In the genomic region with DNA sequence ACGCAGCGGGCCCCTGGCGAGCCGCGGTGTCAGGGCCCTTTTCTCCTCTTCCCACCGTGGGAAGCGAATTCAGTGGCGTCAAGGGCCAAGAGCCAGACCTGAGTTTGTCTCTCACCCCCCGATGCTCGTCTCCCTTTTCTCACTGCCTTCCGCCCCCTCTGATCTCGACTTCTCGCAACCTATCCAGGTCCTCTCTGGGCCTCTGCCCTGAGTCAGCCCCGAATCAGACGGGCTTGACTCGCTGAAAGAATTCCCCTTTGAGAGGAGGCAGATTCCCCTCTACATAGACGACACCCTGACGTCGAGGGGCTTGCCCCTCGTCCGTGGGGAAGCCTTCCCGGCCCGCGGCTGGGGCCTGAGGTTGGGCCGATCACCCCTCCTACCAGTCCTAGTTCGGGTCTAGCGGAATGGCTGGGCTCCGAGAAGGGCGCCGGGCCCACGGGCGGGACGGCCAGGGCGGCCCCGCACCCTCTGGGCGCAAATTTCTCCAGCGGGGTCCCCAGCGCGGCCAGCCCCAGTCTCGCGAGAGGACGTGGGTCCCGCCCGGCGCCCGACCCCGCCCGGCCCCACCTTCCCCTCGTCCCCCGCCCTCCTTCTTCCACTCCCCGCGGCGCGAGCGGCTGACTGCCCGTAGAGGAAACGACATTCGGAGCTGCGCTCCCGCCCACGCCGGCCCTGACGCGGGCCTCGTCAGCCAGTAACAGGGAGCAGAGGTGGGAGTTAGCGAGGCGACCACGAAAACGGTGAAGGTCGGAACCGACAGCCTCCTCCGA, we compare ENCODE assay signal across 1 cellular context.
TF ChIP-seq lines count a peak whose summit lies in the region.

A gene with protein sequence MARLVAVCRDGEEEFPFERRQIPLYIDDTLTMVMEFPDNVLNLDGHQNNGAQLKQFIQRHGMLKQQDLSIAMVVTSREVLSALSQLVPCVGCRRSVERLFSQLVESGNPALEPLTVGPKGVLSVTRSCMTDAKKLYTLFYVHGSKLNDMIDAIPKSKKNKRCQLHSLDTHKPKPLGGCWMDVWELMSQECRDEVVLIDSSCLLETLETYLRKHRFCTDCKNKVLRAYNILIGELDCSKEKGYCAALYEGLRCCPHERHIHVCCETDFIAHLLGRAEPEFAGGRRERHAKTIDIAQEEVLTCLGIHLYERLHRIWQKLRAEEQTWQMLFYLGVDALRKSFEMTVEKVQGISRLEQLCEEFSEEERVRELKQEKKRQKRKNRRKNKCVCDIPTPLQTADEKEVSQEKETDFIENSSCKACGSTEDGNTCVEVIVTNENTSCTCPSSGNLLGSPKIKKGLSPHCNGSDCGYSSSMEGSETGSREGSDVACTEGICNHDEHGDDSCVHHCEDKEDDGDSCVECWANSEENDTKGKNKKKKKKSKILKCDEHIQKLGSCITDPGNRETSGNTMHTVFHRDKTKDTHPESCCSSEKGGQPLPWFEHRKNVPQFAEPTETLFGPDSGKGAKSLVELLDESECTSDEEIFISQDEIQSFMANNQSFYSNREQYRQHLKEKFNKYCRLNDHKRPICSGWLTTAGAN (plus strand): TSS at position 600 of the 773 bp plus-strand sequence. CDS start 806 bp downstream, outside the sequence.

TF ChIP-seq in H1, 55 proteins besides CTCF, POLR2A, EP300 and RAD21 (continues in another document):
- no peak for TF ChIP-seq RXRA (IDR thresholded peaks at IDR 0.05; ENCODE audit: insufficient read depth, low read depth, low read length)
- TF ChIP-seq MAX (IDR thresholded peaks at IDR 0.05): no peak
- no peak; a peak in 1 of 4 replicates for TF ChIP-seq SIN3A (conservative IDR thresholded peaks at IDR 0.05 in 1 of 2, IDR thresholded peaks at IDR 0.05 in 1 of 2; ENCODE audit: low read depth in 1 of 2, low read length in 2 of 2)
- TF ChIP-seq, protein P1, sequence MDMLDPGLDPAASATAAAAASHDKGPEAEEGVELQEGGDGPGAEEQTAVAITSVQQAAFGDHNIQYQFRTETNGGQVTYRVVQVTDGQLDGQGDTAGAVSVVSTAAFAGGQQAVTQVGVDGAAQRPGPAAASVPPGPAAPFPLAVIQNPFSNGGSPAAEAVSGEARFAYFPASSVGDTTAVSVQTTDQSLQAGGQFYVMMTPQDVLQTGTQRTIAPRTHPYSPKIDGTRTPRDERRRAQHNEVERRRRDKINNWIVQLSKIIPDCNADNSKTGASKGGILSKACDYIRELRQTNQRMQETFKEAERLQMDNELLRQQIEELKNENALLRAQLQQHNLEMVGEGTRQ (IDR thresholded peaks at IDR 0.05; ENCODE audit: low read length): no peak
- no peak for TF ChIP-seq POU5F1 (IDR thresholded peaks at IDR 0.05; ENCODE audit: low read depth, low read length)
- TF ChIP-seq, protein P2, sequence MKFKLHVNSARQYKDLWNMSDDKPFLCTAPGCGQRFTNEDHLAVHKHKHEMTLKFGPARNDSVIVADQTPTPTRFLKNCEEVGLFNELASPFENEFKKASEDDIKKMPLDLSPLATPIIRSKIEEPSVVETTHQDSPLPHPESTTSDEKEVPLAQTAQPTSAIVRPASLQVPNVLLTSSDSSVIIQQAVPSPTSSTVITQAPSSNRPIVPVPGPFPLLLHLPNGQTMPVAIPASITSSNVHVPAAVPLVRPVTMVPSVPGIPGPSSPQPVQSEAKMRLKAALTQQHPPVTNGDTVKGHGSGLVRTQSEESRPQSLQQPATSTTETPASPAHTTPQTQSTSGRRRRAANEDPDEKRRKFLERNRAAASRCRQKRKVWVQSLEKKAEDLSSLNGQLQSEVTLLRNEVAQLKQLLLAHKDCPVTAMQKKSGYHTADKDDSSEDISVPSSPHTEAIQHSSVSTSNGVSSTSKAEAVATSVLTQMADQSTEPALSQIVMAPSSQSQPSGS (IDR thresholded peaks at IDR 0.05; ENCODE audit: low read length): no peak
- no peak for TF ChIP-seq RNF2 (IDR thresholded peaks at IDR 0.05; ENCODE audit: borderline replicate concordance, low read depth, low read length, missing control alignments, poor library complexity, severe bottlenecking)
- no peak for TF ChIP-seq SUZ12 (IDR thresholded peaks at IDR 0.05; ENCODE audit: low read length)
- peak; percentile 32; the same call in 1 of the 2 replicates for TF ChIP-seq BACH1 (IDR thresholded peaks at IDR 0.05; ENCODE audit: low read length)
- no peak for TF ChIP-seq TAF7 (optimal IDR thresholded peaks at IDR 0.05; ENCODE audit: borderline replicate concordance, low read depth, low read length)
- TF ChIP-seq CHD1 (IDR thresholded peaks at IDR 0.05; ENCODE audit: low read depth, low read length): no peak
- TF ChIP-seq SP4 (IDR thresholded peaks at IDR 0.05; ENCODE audit: low read length): no peak
- no peak for TF ChIP-seq TEAD4 (IDR thresholded peaks at IDR 0.05; ENCODE audit: low read depth, low read length)
- TF ChIP-seq, protein P3, sequence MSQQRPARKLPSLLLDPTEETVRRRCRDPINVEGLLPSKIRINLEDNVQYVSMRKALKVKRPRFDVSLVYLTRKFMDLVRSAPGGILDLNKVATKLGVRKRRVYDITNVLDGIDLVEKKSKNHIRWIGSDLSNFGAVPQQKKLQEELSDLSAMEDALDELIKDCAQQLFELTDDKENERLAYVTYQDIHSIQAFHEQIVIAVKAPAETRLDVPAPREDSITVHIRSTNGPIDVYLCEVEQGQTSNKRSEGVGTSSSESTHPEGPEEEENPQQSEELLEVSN (IDR thresholded peaks at IDR 0.05): no peak
- peak; percentile 78 for TF ChIP-seq KDM4A (IDR thresholded peaks at IDR 0.05; ENCODE audit: low read depth, low read length, severe bottlenecking)
- TF ChIP-seq CBX8 (IDR thresholded peaks at IDR 0.05; ENCODE audit: borderline replicate concordance, low read depth, low read length): no peak
- no peak for TF ChIP-seq RFX5 (IDR thresholded peaks at IDR 0.05; ENCODE audit: borderline replicate concordance, low read depth, low read length)
- TF ChIP-seq CEBPB (IDR thresholded peaks at IDR 0.05; ENCODE audit: low read depth, low read length): no peak
- peak; percentile 68 for TF ChIP-seq PHF8 (conservative IDR thresholded peaks at IDR 0.05; ENCODE audit: low read depth, low read length)
- TF ChIP-seq KDM1A (IDR thresholded peaks at IDR 0.05; ENCODE audit: borderline replicate concordance, low read length): 0 out of 2 replicates have a peak, but pooled peaks have one; percentile 20
- peak; percentile 60; the same call in 1 of the 2 replicates for TF ChIP-seq TAF1 (IDR thresholded peaks at IDR 0.05; ENCODE audit: low read depth, low read length)
- TF ChIP-seq CREB1 (IDR thresholded peaks at IDR 0.05): peak; percentile 13; the same call in 1 of the 2 replicates
- TF ChIP-seq CHD7 (IDR thresholded peaks at IDR 0.05; ENCODE audit: insufficient replicate concordance, low read length): no peak
- peak; percentile 42; the same call in 1 of the 2 replicates for TF ChIP-seq TBP (IDR thresholded peaks at IDR 0.05; ENCODE audit: low read depth, low read length)
- no peak; a peak in 1 of 4 replicates for TF ChIP-seq HDAC2 (IDR thresholded peaks at IDR 0.05; ENCODE audit: borderline replicate concordance in 1 of 2, low read depth in 2 of 2, low read length in 2 of 2)
- no peak for TF ChIP-seq CBX5 (IDR thresholded peaks at IDR 0.05; ENCODE audit: low read depth, low read length)
- TF ChIP-seq EGR1 (IDR thresholded peaks at IDR 0.05; ENCODE audit: borderline replicate concordance, low read depth, low read length): peak; percentile 79; the same call in 1 of the 2 replicates
- TF ChIP-seq SIRT6 (IDR thresholded peaks at IDR 0.05; ENCODE audit: low read length): no peak
- TF ChIP-seq ATF3 (IDR thresholded peaks at IDR 0.05; ENCODE audit: insufficient read depth, low read depth, low read length): no peak
- TF ChIP-seq ZNF274 (IDR thresholded peaks at IDR 0.05; ENCODE audit: borderline replicate concordance, extremely low read depth, low read length): no peak
- TF ChIP-seq JUND (IDR thresholded peaks at IDR 0.05; ENCODE audit: low read length): no peak
- TF ChIP-seq YY1 (IDR thresholded peaks at IDR 0.05; ENCODE audit: low read depth, low read length): no peak
- peak; percentile 9 for TF ChIP-seq SAP30 (IDR thresholded peaks at IDR 0.05; ENCODE audit: insufficient read depth, insufficient replicate concordance, low read length)
- no peak for TF ChIP-seq SIX5 (IDR thresholded peaks at IDR 0.05; ENCODE audit: low read depth, low read length)
- TF ChIP-seq GABPA (IDR thresholded peaks at IDR 0.05; ENCODE audit: borderline replicate concordance, insufficient read depth, low read length): no peak
- TF ChIP-seq ASH2L (IDR thresholded peaks at IDR 0.05; ENCODE audit: low read length): peak; percentile 58
- TF ChIP-seq CHD2 (IDR thresholded peaks at IDR 0.05; ENCODE audit: low read length): peak; percentile 93
- TF ChIP-seq SRF (IDR thresholded peaks at IDR 0.05; ENCODE audit: low read depth, low read length): no peak
- no peak for TF ChIP-seq MAFK (IDR thresholded peaks at IDR 0.05; ENCODE audit: low read depth, low read length)
- TF ChIP-seq GTF2F1 (IDR thresholded peaks at IDR 0.05; ENCODE audit: borderline replicate concordance, low read depth, low read length): no peak
- no peak for TF ChIP-seq BCL11A (IDR thresholded peaks at IDR 0.05; ENCODE audit: low read depth in 2 of 2, low read length in 2 of 2)
- TF ChIP-seq SP1 (IDR thresholded peaks at IDR 0.05; ENCODE audit: low read depth, low read length): no peak
- no peak; the same call in 1 of the 2 replicates for TF ChIP-seq KDM5A (IDR thresholded peaks at IDR 0.05; ENCODE audit: low read length)
- no peak for TF ChIP-seq JUN (IDR thresholded peaks at IDR 0.05; ENCODE audit: low read depth, low read length)
- peak; percentile 65; the same call in 1 of the 2 replicates for TF ChIP-seq BRCA1 (IDR thresholded peaks at IDR 0.05; ENCODE audit: low read depth, low read length)
- TF ChIP-seq HDAC6 (IDR thresholded peaks at IDR 0.05; ENCODE audit: low read depth, low read length): no peak
- no peak for TF ChIP-seq EZH2 (IDR thresholded peaks at IDR 0.05; ENCODE audit: low read depth, low read length, severe bottlenecking)
